ENCODE assay signal across 25 cellular contexts in genomic region chr2:175806570-175806969, GRCh38.
"Had no signal": no experiment of that assay in that cellular context is flagged by ENCODE, and none has a peak within 500 bp of the region (broad histone marks: within the 10 kb centered on the region; RNA-seq: fewer than 3 reads in every experiment).

No MANE protein-coding gene starts in this region.

- H3K36me3 Mint-ChIP-seq: activated naive CD4-positive, alpha-beta T cell treated with anti-CD3 and anti-CD28 coated beads, Interleukin-2, amount 10 ng/mL, durations not matched to agents 7 days and 5 days; activated naive CD8-positive, alpha-beta T cell treated with anti-CD3 and anti-CD28 coated beads, Interleukin-2, amount 10 ng/mL, durations not matched to agents 7 days and 5 days; stimulated activated naive B cell treated with anti-CD40 and anti-IgM and Interleukin-4, amounts not matched to agents 10 μg/mL and 1 μg/mL and 100 μg/mL, for 72 hours had no signal

- H3K4me1 ChIP-seq: foreskin keratinocyte, stomach, thyroid gland, upper lobe of right lung had no signal

- H3K9me3 ChIP-seq: heart left ventricle, stomach, thyroid gland, upper lobe of right lung had no signal

- H3K4me3 ChIP-seq: heart left ventricle, stomach, thyroid gland, upper lobe of right lung had no signal

- H3K27ac ChIP-seq: brain microvascular endothelial cell, foreskin keratinocyte, stomach, thyroid gland, upper lobe of right lung, WERI-Rb-1 had no signal

- H3K9me3 Mint-ChIP-seq: activated naive CD4-positive, alpha-beta T cell treated with anti-CD3 and anti-CD28 coated beads, Interleukin-2, amount 10 ng/mL, durations not matched to agents 7 days and 5 days; activated T-helper 1 cell treated with anti-CD3 and anti-CD28 coated beads, Interleukin-12 subunit alpha, Interleukin-12 subunit beta, Interleukin-2, Interleukin-4 antibody, amounts not matched to agents 30 ng/mL and 10 ng/mL and 1 ng/mL, durations not matched to agents 14 hours and 24 hours and 36 hours; T-helper 1 cell treated with Interleukin-12 subunit alpha and Interleukin-12 subunit beta and Interleukin-4 antibody, amounts not matched to agents 30 μg/mL and 1 μg/mL, for 36 hours had no signal

- H3K27me3 Mint-ChIP-seq: activated naive CD4-positive, alpha-beta T cell treated with anti-CD3 and anti-CD28 coated beads, Interleukin-2, amount 10 ng/mL, durations not matched to agents 7 days and 5 days had no signal

- DNase-seq: activated CD4-positive, alpha-beta T cell treated with anti-CD3 and anti-CD28 coated beads for 48 hours; activated CD4-positive, alpha-beta T cell treated with anti-CD3 and anti-CD28 coated beads, Interleukin-2, amount 50 U/mL, for 48 hours; activated CD8-positive, alpha-beta memory T cell treated with anti-CD3 and anti-CD28 coated beads for 24 hours; activated CD8-positive, alpha-beta memory T cell treated with anti-CD3 and anti-CD28 coated beads, Interleukin-2, amount 50 U/mL, for 4 hours; activated gamma-delta T cell; activated naive CD4-positive, alpha-beta T cell treated with anti-CD3 and anti-CD28 coated beads, Interleukin-2, amount 10 ng/mL, durations not matched to agents 7 days and 5 days; activated naive CD8-positive, alpha-beta T cell treated with anti-CD3 and anti-CD28 coated beads, Interleukin-2, amount 10 ng/mL, durations not matched to agents 7 days and 5 days; activated T-cell treated with anti-CD3 and anti-CD28 coated beads, Interleukin-2, amount 50 U/mL, for 1 hour; brain microvascular endothelial cell; caudate nucleus; heart left ventricle; midbrain; naive thymus-derived CD4-positive, alpha-beta T cell; stimulated activated CD4-positive, alpha-beta T cell treated with anti-CD3 and anti-CD28 coated beads, Interleukin-15, amount 100 ng/mL, for 24 hours; stimulated activated CD4-positive, alpha-beta T cell treated with anti-CD3 and anti-CD28 coated beads, Interleukin-2, amount 100 ng/mL, for 24 hours; stimulated activated naive B cell treated with anti-CD40 and anti-IgM and Interleukin-4, amounts not matched to agents 10 μg/mL and 1 μg/mL and 100 μg/mL, for 72 hours; stomach; T-helper 9 cell; thyroid gland; upper lobe of right lung; WERI-Rb-1 had no signal

- ATAC-seq: activated CD4-positive, CD25-positive, alpha-beta regulatory T cell treated with anti-CD3 and anti-CD28 coated beads, Interleukin-2, amount 50 U/mL, for 24 hours; naive thymus-derived CD4-positive, alpha-beta T cell; stimulated activated naive B cell treated with anti-CD40 and anti-IgM and Interleukin-4, amounts not matched to agents 10 μg/mL and 1 μg/mL and 100 μg/mL, for 72 hours; upper lobe of right lung had no signal

- H3K36me3 ChIP-seq: brain microvascular endothelial cell, heart left ventricle, stomach, thyroid gland, upper lobe of right lung, WERI-Rb-1 had no signal

- H3K4me1 Mint-ChIP-seq: activated naive CD4-positive, alpha-beta T cell treated with anti-CD3 and anti-CD28 coated beads, Interleukin-2, amount 10 ng/mL, durations not matched to agents 7 days and 5 days; activated naive CD8-positive, alpha-beta T cell treated with anti-CD3 and anti-CD28 coated beads, Interleukin-2, amount 10 ng/mL, durations not matched to agents 7 days and 5 days; naive thymus-derived CD4-positive, alpha-beta T cell; stimulated activated naive B cell treated with anti-CD40 and anti-IgM and Interleukin-4, amounts not matched to agents 10 μg/mL and 1 μg/mL and 100 μg/mL, for 72 hours had no signal

- H3K4me3 Mint-ChIP-seq: activated naive CD4-positive, alpha-beta T cell treated with anti-CD3 and anti-CD28 coated beads, Interleukin-2, amount 10 ng/mL, durations not matched to agents 7 days and 5 days; activated naive CD8-positive, alpha-beta T cell treated with anti-CD3 and anti-CD28 coated beads, Interleukin-2, amount 10 ng/mL, durations not matched to agents 7 days and 5 days; activated T-helper 1 cell treated with anti-CD3 and anti-CD28 coated beads, Interleukin-12 subunit alpha, Interleukin-12 subunit beta, Interleukin-2, Interleukin-4 antibody, amounts not matched to agents 30 ng/mL and 10 ng/mL and 1 ng/mL, durations not matched to agents 14 hours and 24 hours and 36 hours; naive thymus-derived CD4-positive, alpha-beta T cell; stimulated activated naive B cell treated with anti-CD40 and anti-IgM and Interleukin-4, amounts not matched to agents 10 μg/mL and 1 μg/mL and 100 μg/mL, for 72 hours; T-helper 1 cell treated with Interleukin-12 subunit alpha and Interleukin-12 subunit beta and Interleukin-4 antibody, amounts not matched to agents 30 μg/mL and 1 μg/mL, for 36 hours had no signal

- H3K27me3 ChIP-seq: brain microvascular endothelial cell, heart left ventricle, stomach, thyroid gland, upper lobe of right lung had no signal

- H3K27ac Mint-ChIP-seq: activated naive CD4-positive, alpha-beta T cell treated with anti-CD3 and anti-CD28 coated beads, Interleukin-2, amount 10 ng/mL, durations not matched to agents 7 days and 5 days; activated naive CD8-positive, alpha-beta T cell treated with anti-CD3 and anti-CD28 coated beads, Interleukin-2, amount 10 ng/mL, durations not matched to agents 7 days and 5 days; activated T-helper 1 cell treated with anti-CD3 and anti-CD28 coated beads, Interleukin-12 subunit alpha, Interleukin-12 subunit beta, Interleukin-2, Interleukin-4 antibody, amounts not matched to agents 30 ng/mL and 10 ng/mL and 1 ng/mL, durations not matched to agents 14 hours and 24 hours and 36 hours; naive thymus-derived CD4-positive, alpha-beta T cell; stimulated activated naive B cell treated with anti-CD40 and anti-IgM and Interleukin-4, amounts not matched to agents 10 μg/mL and 1 μg/mL and 100 μg/mL, for 72 hours; T-helper 1 cell treated with Interleukin-12 subunit alpha and Interleukin-12 subunit beta and Interleukin-4 antibody, amounts not matched to agents 30 μg/mL and 1 μg/mL, for 36 hours had no signal
